21 cellular contexts compared by ENCODE assay signal in genomic region chr3:158272071-158272470, GRCh38.
"Had no signal": no experiment of that assay in that cellular context is flagged by ENCODE, and none has a peak within 500 bp of the region (broad histone marks: within the 10 kb centered on the region; RNA-seq: fewer than 3 reads in every experiment).

No MANE protein-coding gene starts in this region.

- H3K27ac ChIP-seq: esophagus squamous epithelium, left ventricle myocardium inferior, ovary, right lobe of liver, testis, transverse colon had no signal

- H3K4me1 ChIP-seq: left ventricle myocardium inferior, right lobe of liver, testis, transverse colon had no signal

- H3K4me3 ChIP-seq: esophagus squamous epithelium, left ventricle myocardium inferior, mucosa of descending colon, ovary, right lobe of liver, testis, transverse colon had no signal

- ATAC-seq: activated CD8-positive, alpha-beta memory T cell treated with anti-CD3 and anti-CD28 coated beads, Interleukin-2, amount 10 ng/mL, durations not matched to agents 7 days and 5 days; activated CD8-positive, alpha-beta T cell treated with anti-CD3 and anti-CD28 coated beads, Interleukin-2, amount 10 ng/mL, durations not matched to agents 7 days and 5 days; activated naive CD4-positive, alpha-beta T cell treated with anti-CD3 and anti-CD28 coated beads, Interleukin-2, amount 50 U/mL, for 72 hours; mucosa of descending colon; natural killer cell treated with Interleukin-12 subunit alpha and Interleukin-12 subunit beta and Interleukin-15 and Interleukin-18, amount 100 ng/mL, for 72 hours; right lobe of liver; stimulated activated naive CD8-positive, alpha-beta T cell treated with anti-CD3 and anti-CD28 coated beads, Interleukin-15, Interleukin-2, amounts not matched to agents 100 U/mL and 50 U/mL, for 24 hours had no signal

- DNase-seq: activated CD4-positive, alpha-beta T cell treated with anti-CD3 and anti-CD28 coated beads for 1 hour; activated CD4-positive, alpha-beta T cell treated with anti-CD3 and anti-CD28 coated beads, Interleukin-2, amount 50 U/mL, for 1 hour; activated CD8-positive, alpha-beta memory T cell treated with anti-CD3 and anti-CD28 coated beads, Interleukin-2, amount 10 ng/mL, durations not matched to agents 7 days and 5 days; activated CD8-positive, alpha-beta T cell treated with anti-CD3 and anti-CD28 coated beads, Interleukin-2, amount 10 ng/mL, durations not matched to agents 7 days and 5 days; activated T-cell treated with anti-CD3 and anti-CD28 coated beads, Interleukin-2, amount 50 U/mL, for 48 hours; anterior cingulate cortex; dermis blood vessel endothelial cell; effector CD4-positive, alpha-beta T cell; esophagus squamous epithelium; foreskin melanocyte; left ventricle myocardium inferior; mucosa of descending colon; ovary; right lobe of liver; stimulated activated CD4-positive, alpha-beta T cell treated with anti-CD3 and anti-CD28 coated beads, Interleukin-2, amount 100 ng/mL, for 48 hours; stimulated activated naive CD8-positive, alpha-beta T cell treated with anti-CD3 and anti-CD28 coated beads, Interleukin-15, Interleukin-2, amounts not matched to agents 100 U/mL and 50 U/mL, for 24 hours; T-helper 9 cell; testis; transverse colon had no signal

- H3K27me3 ChIP-seq: esophagus squamous epithelium, ovary, right lobe of liver, testis, transverse colon had no signal

- H3K36me3 ChIP-seq: ovary, right lobe of liver had no signal

- H3K9me3 ChIP-seq: ovary, testis had no signal
